Comparison of ENCODE assay signal across 1 cellular context in the genomic region with DNA sequence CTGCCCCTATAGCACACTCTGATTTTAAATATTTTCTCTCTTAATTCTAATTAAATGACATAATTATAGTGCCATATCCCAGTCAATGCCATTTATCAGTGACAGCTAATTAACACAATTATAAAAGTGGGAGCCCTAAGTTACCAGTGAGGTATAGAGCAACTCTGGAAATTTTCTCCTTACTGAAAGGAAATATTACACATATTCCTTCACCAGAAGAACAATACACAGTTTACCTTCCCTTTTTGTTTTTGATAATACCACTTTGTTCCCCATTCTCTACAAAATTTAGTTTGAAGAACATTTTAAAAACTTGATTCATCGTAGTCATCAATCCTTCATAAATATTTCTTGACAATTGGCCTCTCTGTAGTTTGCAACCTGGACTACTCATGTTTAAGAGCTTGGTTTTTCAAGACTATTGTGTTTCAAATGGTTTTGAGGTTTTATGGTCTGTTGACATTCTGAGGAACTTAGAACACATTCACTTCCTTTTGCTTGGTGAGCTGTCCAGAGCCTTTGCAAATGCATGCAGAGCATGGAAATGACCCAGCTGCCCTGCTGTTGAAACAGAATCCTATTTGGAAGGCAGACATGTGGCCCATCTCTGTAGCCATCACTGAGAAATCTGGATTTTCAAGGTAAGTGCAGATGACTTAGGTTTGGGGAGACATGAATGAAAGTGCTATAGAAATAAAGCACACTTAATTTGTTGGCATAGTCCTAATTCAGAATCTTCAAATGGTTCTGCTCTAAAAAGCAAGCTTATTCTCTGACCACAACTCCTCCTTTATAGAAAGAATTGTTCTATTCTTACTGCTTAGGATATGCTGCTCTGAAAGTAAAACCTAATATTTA.
TF ChIP-seq lines count a peak whose summit lies in the region.

TSS of gene GPR141 (plus strand) at position 504 of the 858 bp plus-strand sequence. CDS start 56,628 bp downstream, outside the sequence.

TF ChIP-seq in GM12878, 131 proteins besides CTCF, POLR2A, EP300 and RAD21 (continued from another document and continues in another):
- TF ChIP-seq ELK1 (IDR thresholded peaks at IDR 0.05; ENCODE audit: low read depth, low read length): no peak
- no peak for TF ChIP-seq PAX8 (IDR thresholded peaks at IDR 0.05)
- TF ChIP-seq GABPA (IDR thresholded peaks at IDR 0.05; ENCODE audit: low read depth): no peak
- no peak for TF ChIP-seq SUZ12 (IDR thresholded peaks at IDR 0.05; ENCODE audit: unreplicated experiment)
- TF ChIP-seq ZNF217 (IDR thresholded peaks at IDR 0.05): peak; percentile 79; the same call in 1 of the 2 replicates
- peak; percentile 79 for TF ChIP-seq MTA2 (IDR thresholded peaks at IDR 0.05; ENCODE audit: low read depth)
- no peak for TF ChIP-seq BHLHE40 (IDR thresholded peaks at IDR 0.05; ENCODE audit: borderline replicate concordance in 1 of 2, low read depth in 2 of 2, low read length in 1 of 2)
- peak; percentile 94 for TF ChIP-seq EED (IDR thresholded peaks at IDR 0.05; ENCODE audit: low read depth)
- TF ChIP-seq, protein P1, sequence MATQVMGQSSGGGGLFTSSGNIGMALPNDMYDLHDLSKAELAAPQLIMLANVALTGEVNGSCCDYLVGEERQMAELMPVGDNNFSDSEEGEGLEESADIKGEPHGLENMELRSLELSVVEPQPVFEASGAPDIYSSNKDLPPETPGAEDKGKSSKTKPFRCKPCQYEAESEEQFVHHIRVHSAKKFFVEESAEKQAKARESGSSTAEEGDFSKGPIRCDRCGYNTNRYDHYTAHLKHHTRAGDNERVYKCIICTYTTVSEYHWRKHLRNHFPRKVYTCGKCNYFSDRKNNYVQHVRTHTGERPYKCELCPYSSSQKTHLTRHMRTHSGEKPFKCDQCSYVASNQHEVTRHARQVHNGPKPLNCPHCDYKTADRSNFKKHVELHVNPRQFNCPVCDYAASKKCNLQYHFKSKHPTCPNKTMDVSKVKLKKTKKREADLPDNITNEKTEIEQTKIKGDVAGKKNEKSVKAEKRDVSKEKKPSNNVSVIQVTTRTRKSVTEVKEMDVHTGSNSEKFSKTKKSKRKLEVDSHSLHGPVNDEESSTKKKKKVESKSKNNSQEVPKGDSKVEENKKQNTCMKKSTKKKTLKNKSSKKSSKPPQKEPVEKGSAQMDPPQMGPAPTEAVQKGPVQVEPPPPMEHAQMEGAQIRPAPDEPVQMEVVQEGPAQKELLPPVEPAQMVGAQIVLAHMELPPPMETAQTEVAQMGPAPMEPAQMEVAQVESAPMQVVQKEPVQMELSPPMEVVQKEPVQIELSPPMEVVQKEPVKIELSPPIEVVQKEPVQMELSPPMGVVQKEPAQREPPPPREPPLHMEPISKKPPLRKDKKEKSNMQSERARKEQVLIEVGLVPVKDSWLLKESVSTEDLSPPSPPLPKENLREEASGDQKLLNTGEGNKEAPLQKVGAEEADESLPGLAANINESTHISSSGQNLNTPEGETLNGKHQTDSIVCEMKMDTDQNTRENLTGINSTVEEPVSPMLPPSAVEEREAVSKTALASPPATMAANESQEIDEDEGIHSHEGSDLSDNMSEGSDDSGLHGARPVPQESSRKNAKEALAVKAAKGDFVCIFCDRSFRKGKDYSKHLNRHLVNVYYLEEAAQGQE (IDR thresholded peaks at IDR 0.05; ENCODE audit: low read depth, low read length): peak; percentile 25; the same call in 1 of the 2 replicates
- peak in 1 of 2 experiments; percentile 78; a peak in 2 of 4 replicates for TF ChIP-seq ETV6 (conservative IDR thresholded peaks at IDR 0.05 in 1 of 2, IDR thresholded peaks at IDR 0.05 in 1 of 2; ENCODE audit: borderline replicate concordance in 1 of 2, low read depth in 1 of 2)
- no peak; the same call in 1 of the 2 replicates for TF ChIP-seq ATF7 (IDR thresholded peaks at IDR 0.05; ENCODE audit: low read depth)
- TF ChIP-seq BCL11A (IDR thresholded peaks at IDR 0.05; ENCODE audit: low read depth, low read length): peak; percentile 66; the same call in 1 of the 2 replicates
- TF ChIP-seq STAT1 (conservative IDR thresholded peaks at IDR 0.05): no peak
- TF ChIP-seq, protein P2, sequence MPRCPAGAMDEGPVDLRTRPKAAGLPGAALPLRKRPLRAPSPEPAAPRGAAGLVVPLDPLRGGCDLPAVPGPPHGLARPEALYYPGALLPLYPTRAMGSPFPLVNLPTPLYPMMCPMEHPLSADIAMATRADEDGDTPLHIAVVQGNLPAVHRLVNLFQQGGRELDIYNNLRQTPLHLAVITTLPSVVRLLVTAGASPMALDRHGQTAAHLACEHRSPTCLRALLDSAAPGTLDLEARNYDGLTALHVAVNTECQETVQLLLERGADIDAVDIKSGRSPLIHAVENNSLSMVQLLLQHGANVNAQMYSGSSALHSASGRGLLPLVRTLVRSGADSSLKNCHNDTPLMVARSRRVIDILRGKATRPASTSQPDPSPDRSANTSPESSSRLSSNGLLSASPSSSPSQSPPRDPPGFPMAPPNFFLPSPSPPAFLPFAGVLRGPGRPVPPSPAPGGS (IDR thresholded peaks at IDR 0.05; ENCODE audit: borderline replicate concordance, insufficient read depth, low read depth, low read length, poor library complexity, severe bottlenecking): no peak
- peak; percentile 88 for TF ChIP-seq SPI1 (IDR thresholded peaks at IDR 0.05; ENCODE audit: borderline replicate concordance, insufficient read depth, low read depth, low read length)
- no peak for TF ChIP-seq CHD4 (IDR thresholded peaks at IDR 0.05)
- TF ChIP-seq IKZF2 (IDR thresholded peaks at IDR 0.05): peak; percentile 92 to 93
- no peak for TF ChIP-seq BCLAF1 (IDR thresholded peaks at IDR 0.05)
- 0 out of 2 replicates have a peak, but pooled peaks have one; percentile 25 for TF ChIP-seq CBX5 (IDR thresholded peaks at IDR 0.05; ENCODE audit: low read depth)
- no peak for TF ChIP-seq NR2C1 (IDR thresholded peaks at IDR 0.05)
- peak; percentile 92 for TF ChIP-seq NFIC (IDR thresholded peaks at IDR 0.05; ENCODE audit: low read depth, low read length)
- no peak for TF ChIP-seq RAD51 (IDR thresholded peaks at IDR 0.05)
- no peak for TF ChIP-seq ZNF622 (IDR thresholded peaks at IDR 0.05)
- TF ChIP-seq SMAD1 (IDR thresholded peaks at IDR 0.05; ENCODE audit: low read depth, partially characterized antibody): no peak
- no peak for TF ChIP-seq ZNF24 (IDR thresholded peaks at IDR 0.05)
- TF ChIP-seq EZH2 (IDR thresholded peaks at IDR 0.05; ENCODE audit: borderline replicate concordance, control insufficient read depth, low read depth, low read length): no peak
- TF ChIP-seq CHD2 (IDR thresholded peaks at IDR 0.05; ENCODE audit: borderline replicate concordance, low read depth, low read length): peak; percentile 54; the same call in 1 of the 2 replicates
- peak; percentile 97 for TF ChIP-seq RUNX3 (IDR thresholded peaks at IDR 0.05; ENCODE audit: low read length)
- no peak for TF ChIP-seq MYB (IDR thresholded peaks at IDR 0.05; ENCODE audit: borderline replicate concordance, low read depth, low read length)
- TF ChIP-seq, protein P3, sequence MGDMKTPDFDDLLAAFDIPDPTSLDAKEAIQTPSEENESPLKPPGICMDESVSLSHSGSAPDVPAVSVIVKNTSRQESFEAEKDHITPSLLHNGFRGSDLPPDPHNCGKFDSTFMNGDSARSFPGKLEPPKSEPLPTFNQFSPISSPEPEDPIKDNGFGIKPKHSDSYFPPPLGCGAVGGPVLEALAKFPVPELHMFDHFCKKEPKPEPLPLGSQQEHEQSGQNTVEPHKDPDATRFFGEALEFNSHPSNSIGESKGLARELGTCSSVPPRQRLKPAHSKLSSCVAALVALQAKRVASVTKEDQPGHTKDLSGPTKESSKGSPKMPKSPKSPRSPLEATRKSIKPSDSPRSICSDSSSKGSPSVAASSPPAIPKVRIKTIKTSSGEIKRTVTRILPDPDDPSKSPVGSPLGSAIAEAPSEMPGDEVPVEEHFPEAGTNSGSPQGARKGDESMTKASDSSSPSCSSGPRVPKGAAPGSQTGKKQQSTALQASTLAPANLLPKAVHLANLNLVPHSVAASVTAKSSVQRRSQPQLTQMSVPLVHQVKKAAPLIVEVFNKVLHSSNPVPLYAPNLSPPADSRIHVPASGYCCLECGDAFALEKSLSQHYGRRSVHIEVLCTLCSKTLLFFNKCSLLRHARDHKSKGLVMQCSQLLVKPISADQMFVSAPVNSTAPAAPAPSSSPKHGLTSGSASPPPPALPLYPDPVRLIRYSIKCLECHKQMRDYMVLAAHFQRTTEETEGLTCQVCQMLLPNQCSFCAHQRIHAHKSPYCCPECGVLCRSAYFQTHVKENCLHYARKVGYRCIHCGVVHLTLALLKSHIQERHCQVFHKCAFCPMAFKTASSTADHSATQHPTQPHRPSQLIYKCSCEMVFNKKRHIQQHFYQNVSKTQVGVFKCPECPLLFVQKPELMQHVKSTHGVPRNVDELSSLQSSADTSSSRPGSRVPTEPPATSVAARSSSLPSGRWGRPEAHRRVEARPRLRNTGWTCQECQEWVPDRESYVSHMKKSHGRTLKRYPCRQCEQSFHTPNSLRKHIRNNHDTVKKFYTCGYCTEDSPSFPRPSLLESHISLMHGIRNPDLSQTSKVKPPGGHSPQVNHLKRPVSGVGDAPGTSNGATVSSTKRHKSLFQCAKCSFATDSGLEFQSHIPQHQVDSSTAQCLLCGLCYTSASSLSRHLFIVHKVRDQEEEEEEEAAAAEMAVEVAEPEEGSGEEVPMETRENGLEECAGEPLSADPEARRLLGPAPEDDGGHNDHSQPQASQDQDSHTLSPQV (IDR thresholded peaks at IDR 0.05): 0 out of 2 replicates have a peak, but pooled peaks have one; percentile 6
- TF ChIP-seq CREB1 (IDR thresholded peaks at IDR 0.05; ENCODE audit: low read depth): no peak
- no peak for TF ChIP-seq FOS (IDR thresholded peaks at IDR 0.05; ENCODE audit: borderline replicate concordance, extremely low read depth, insufficient read length)
- peak; percentile 27; the same call in 1 of the 2 replicates for TF ChIP-seq MXI1 (IDR thresholded peaks at IDR 0.05; ENCODE audit: low read depth, low read length)
- TF ChIP-seq ATF2 (IDR thresholded peaks at IDR 0.05; ENCODE audit: low read length): peak; percentile 84
- no peak for TF ChIP-seq LARP7 (IDR thresholded peaks at IDR 0.05)
- TF ChIP-seq ZSCAN29 (IDR thresholded peaks at IDR 0.05): no peak
- peak; percentile 80 for TF ChIP-seq CBFB (IDR thresholded peaks at IDR 0.05; ENCODE audit: low read depth)
- TF ChIP-seq SRF (IDR thresholded peaks at IDR 0.05; ENCODE audit: low read depth in 2 of 2, low read length in 2 of 2): no peak
- TF ChIP-seq HSF1 (IDR thresholded peaks at IDR 0.05; ENCODE audit: low read depth, low read length): no peak
- TF ChIP-seq PAX5 (IDR thresholded peaks at IDR 0.05; ENCODE audit: borderline replicate concordance, low read depth, low read length): peak; percentile 94
- no peak for TF ChIP-seq JUND (IDR thresholded peaks at IDR 0.05; ENCODE audit: low read depth, low read length)
